In the genomic region with DNA sequence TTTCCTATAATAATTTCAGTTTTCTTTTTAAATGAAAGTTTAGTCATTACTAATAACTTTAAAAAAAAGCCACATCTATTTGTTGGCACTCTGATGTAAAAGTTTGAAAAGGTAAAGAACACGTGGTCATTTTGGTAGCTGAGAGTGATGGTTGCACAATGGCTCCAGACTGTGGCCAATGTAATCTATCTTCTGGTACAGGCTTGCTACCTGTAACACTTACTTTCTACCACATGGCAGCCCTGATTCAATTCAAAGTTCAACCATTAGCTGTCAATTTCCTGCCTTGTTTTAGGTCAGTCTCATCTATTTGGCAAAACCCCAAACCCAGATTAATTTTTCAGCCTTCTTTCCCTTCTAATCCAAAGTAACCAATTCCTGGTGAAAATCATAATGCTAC, we compare ENCODE assay signal across 27 cellular contexts.
"Had no signal": no experiment of that assay in that cellular context is flagged by ENCODE, and none has a peak within 500 bp of the region (broad histone marks: within the 10 kb centered on the region; RNA-seq: fewer than 3 reads in every experiment).

No MANE protein-coding gene starts in this region.

- H3K36me3 ChIP-seq: gastroesophageal sphincter, left lung, sigmoid colon, transverse colon, uterus had no signal

- ATAC-seq: gastroesophageal sphincter; left lung; naive thymus-derived CD4-positive, alpha-beta T cell; stimulated activated naive B cell treated with anti-CD40 and anti-IgM and Interleukin-4, amounts not matched to agents 10 μg/mL and 1 μg/mL and 100 μg/mL, for 72 hours had no signal

- H3K9me3 ChIP-seq: gastroesophageal sphincter, left lung, sigmoid colon, transverse colon, uterus had no signal

- H3K4me3 ChIP-seq: coronary artery, gastroesophageal sphincter, left lung, lung, sigmoid colon, smooth muscle cell, transverse colon, uterus had no signal

- H3K27ac ChIP-seq: coronary artery, gastroesophageal sphincter, left lung, sigmoid colon, transverse colon, uterus had no signal

- DNase-seq: activated CD4-positive, alpha-beta T cell treated with anti-CD3 and anti-CD28 coated beads for 4 hours; activated CD4-positive, alpha-beta T cell treated with anti-CD3 and anti-CD28 coated beads, Interleukin-2, amount 50 U/mL, for 48 hours; activated CD4-positive, CD25-positive, alpha-beta regulatory T cell; activated naive CD4-positive, alpha-beta T cell treated with anti-CD3 and anti-CD28 coated beads for 36 hours; activated naive CD8-positive, alpha-beta T cell treated with anti-CD3 and anti-CD28 coated beads, Interleukin-2, amount 10 ng/mL, durations not matched to agents 7 days and 5 days; activated T-cell treated with anti-CD3 and anti-CD28 coated beads, Interleukin-2, amount 50 U/mL, for 48 hours; amniotic stem cell; cerebellar nuclear complex; effector CD4-positive, alpha-beta T cell; erythroblast; head of caudate nucleus; hypothalamus; left lung; naive thymus-derived CD4-positive, alpha-beta T cell; posterior cingulate gyrus; retina; sigmoid colon; stimulated activated CD4-positive, alpha-beta T cell treated with anti-CD3 and anti-CD28 coated beads, Interleukin-15, amount 100 ng/mL, for 24 hours; stimulated activated CD8-positive, alpha-beta memory T cell treated with anti-CD3 and anti-CD28 coated beads, Interleukin-4, amount 100 ng/mL, for 48 hours; stimulated activated naive B cell treated with anti-CD40 and anti-IgM and Interleukin-4, amounts not matched to agents 10 μg/mL and 1 μg/mL and 100 μg/mL, for 72 hours; T1000; transverse colon; uterus had no signal

- H3K27me3 ChIP-seq: gastroesophageal sphincter, left lung, sigmoid colon, transverse colon, uterus had no signal

- H3K4me2 ChIP-seq: smooth muscle cell had no signal

- H3K4me1 ChIP-seq: gastroesophageal sphincter, left lung, sigmoid colon, transverse colon, uterus had no signal
